ENCODE assay signal across 8 cellular contexts in genomic region chr14:100214768-100215079, GRCh38. TPM values are rescaled to one million over a fixed set of nuclear protein-coding genes. Genes with fewer than 3 reads are reported as not detected.
A peak's percentile ranks its signal among the peaks of the same experiment; 100 is the strongest.
DNase-seq lines count a peak whose midpoint lies in the region; ATAC-seq and TF ChIP-seq lines count a peak whose summit lies in the region.

No MANE protein-coding gene starts in this region.

- DNase-seq in heart right ventricle = no peak
- no peak for DNase-seq in cardiac septum (ENCODE audit: low spot score)
- DNase-seq in adrenal gland = no peak
- DNase-seq in mesenchymal stem cell = peak; percentile 20
- DNase-seq in upper lobe of right lung = no peak
- DNase-seq in HPDE6-E6E7 (ENCODE audit: extremely low spot score) = no peak
- no peak for DNase-seq in NCI-H1436 (lab: John Stamatoyannopoulos, UW)

- no peak overlapping the region for H2BK5ac ChIP-seq in mesenchymal stem cell (ENCODE audit: low read depth, low read length, poor library complexity, severe bottlenecking)

- no peak overlapping the region for H2BK120ac ChIP-seq in mesenchymal stem cell (ENCODE audit: low read depth, low read length)

- H3K23ac ChIP-seq in mesenchymal stem cell (ENCODE audit: low read length in 2 of 2) = no peak overlapping the region

- no peak overlapping the region for H3K14ac ChIP-seq in mesenchymal stem cell (ENCODE audit: low read length in 2 of 2)

- H3K9me3 ChIP-seq in heart right ventricle = no peaks in the 10 kb centered on the region
- H3K9me3 ChIP-seq in adrenal gland (replicated peaks in 1 of 3) = no peaks in the 10 kb centered on the region
- no peaks in the 10 kb centered on the region for H3K9me3 ChIP-seq in mesenchymal stem cell (ENCODE audit: control insufficient read depth, low read length)
- H3K9me3 ChIP-seq in upper lobe of right lung = no peaks in the 10 kb centered on the region

- no peak overlapping the region for H2AFZ ChIP-seq in mesenchymal stem cell (ENCODE audit: low read depth, low read length)

- peak overlapping the region; percentile 67 for H3K4me2 ChIP-seq in mesenchymal stem cell (ENCODE audit: low read length, poor library complexity, severe bottlenecking)

- ATAC-seq in heart right ventricle (no peak), upper lobe of right lung (no peak), GM21360 (IDR thresholded peaks at IDR 0.05; ENCODE audit: unreplicated experiment) (no peak)

- no peak overlapping the region for H2BK12ac ChIP-seq in mesenchymal stem cell (ENCODE audit: low read length in 2 of 2)

- H3K79me1 ChIP-seq in mesenchymal stem cell (replicated peaks; ENCODE audit: low read length, poor library complexity, severe bottlenecking) = peaks cover 33% of the 10 kb centered on the region

- H3K27me3 ChIP-seq in heart right ventricle (no peaks in the 10 kb centered on the region), adrenal gland (no peaks in the 10 kb centered on the region), mesenchymal stem cell (ENCODE audit: control insufficient read depth in 1 of 2, insufficient read depth in 1 of 2, low read length in 2 of 2) (no peaks in the 10 kb centered on the region), upper lobe of right lung (no peaks in the 10 kb centered on the region)

- H3K4ac ChIP-seq in mesenchymal stem cell (ENCODE audit: low read depth in 1 of 2, low read length in 2 of 2) = peak overlapping the region in 1 of 2 experiments; percentile 78

- intact Hi-C loops in heart right ventricle (cut with DNase I) (loop anchor here in 1 of 10 donors (5.0 kb wide), 1 partner anchor 222 kb away; no protein-coding TSS in a partner anchor), cardiac septum (cut with DNase I) (loop anchor here (1.0 kb wide), 1 partner anchor 22 kb away; no protein-coding TSS in a partner anchor), adrenal gland (cut with DNase I) (no loop called here), upper lobe of right lung (cut with DNase I) (no loop called here)

- WGBS in heart right ventricle, 2 donors = 33 to 36% methylated on average over 12 of the region's 12 CpGs
- WGBS in adrenal gland, 4 donors = 25 to 65% (median 25%) methylated on average over 6 to 12 of the region's 12 CpGs
- 47% methylated on average over 12 of the region's 12 CpGs for WGBS in mesenchymal stem cell

- H2AK5ac ChIP-seq in mesenchymal stem cell (ENCODE audit: low read length, severe bottlenecking) = peak overlapping the region; percentile 20

- no peak for TF ChIP-seq POLR2A in adrenal gland (IDR thresholded peaks at IDR 0.05)

- H3K9ac ChIP-seq in mesenchymal stem cell (ENCODE audit: low read length) = peak overlapping the region; percentile 60

- no peak overlapping the region for H4K91ac ChIP-seq in mesenchymal stem cell (ENCODE audit: low read length)

- peak overlapping the region; percentile 52 to 91 (median 74) for H3K4me3 ChIP-seq in heart right ventricle
- H3K4me3 ChIP-seq in adrenal gland = peak overlapping the region in 2 of 4 donors; percentile 55 to 90
- H3K4me3 ChIP-seq in mesenchymal stem cell (ENCODE audit: insufficient read depth in 1 of 2, low read depth in 1 of 2, low read length in 2 of 2) = peak overlapping the region in 1 of 2 experiments; percentile 66
- peak overlapping the region; percentile 96 for H3K4me3 ChIP-seq in upper lobe of right lung

- no peak for TF ChIP-seq CTCF in heart right ventricle (IDR thresholded peaks at IDR 0.05)
- TF ChIP-seq CTCF in adrenal gland (IDR thresholded peaks at IDR 0.05) = no peak
- TF ChIP-seq CTCF in upper lobe of right lung (IDR thresholded peaks at IDR 0.05) = no peak

- H3K4me1 ChIP-seq in heart right ventricle (peaks cover 0 to 19% (median 9%) of the 10 kb centered on the region in 9 donors), adrenal gland (replicated peaks in 1 of 2) (peaks cover 16 to 25% of the 10 kb centered on the region in 2 donors), mesenchymal stem cell (ENCODE audit: control insufficient read depth, insufficient read depth, low read depth, low read length) (peaks cover 16% of the 10 kb centered on the region), upper lobe of right lung (peaks cover 8% of the 10 kb centered on the region)

- peak overlapping the region; percentile 79 for H4K8ac ChIP-seq in mesenchymal stem cell (ENCODE audit: low read length)

- H3K36me3 ChIP-seq in heart right ventricle = no peaks in the 10 kb centered on the region
- H3K36me3 ChIP-seq in adrenal gland (replicated peaks in 1 of 2) = no peaks in the 10 kb centered on the region
- H3K36me3 ChIP-seq in mesenchymal stem cell (ENCODE audit: control insufficient read depth in 1 of 2, insufficient read depth in 2 of 2, low read depth in 1 of 2, low read length in 2 of 2) = no peaks in the 10 kb centered on the region
- H3K36me3 ChIP-seq in upper lobe of right lung = no peaks in the 10 kb centered on the region

- H3K27ac ChIP-seq in heart right ventricle = peak overlapping the region in 9 of 10 donors; percentile 84 to 98 (median 94)
- H3K27ac ChIP-seq in adrenal gland = peak overlapping the region in 4 of 5 donors; percentile 93 to 98 (median 97)
- no peak overlapping the region for H3K27ac ChIP-seq in mesenchymal stem cell (ENCODE audit: low read length, poor library complexity, severe bottlenecking)
- H3K27ac ChIP-seq in upper lobe of right lung = peak overlapping the region; percentile 99

- no peak overlapping the region for H2BK15ac ChIP-seq in mesenchymal stem cell (ENCODE audit: low read depth, poor library complexity, severe bottlenecking)

- H3K18ac ChIP-seq in mesenchymal stem cell (ENCODE audit: low read depth in 1 of 2, low read length in 2 of 2) = peak overlapping the region; percentile 18 to 78

RNA-seq across cellular contexts. Expression of gene YY1, which starts 24.2 kb away (rescaled TPM):
- total RNA-seq in heart right ventricle (10 to 100 TPM; 37.4 to 58.3 (median 48.6) TPM), cardiac septum (44.3 TPM), adrenal gland (10 to 100 TPM; 44.3 to 79.7 (median 57.4) TPM), upper lobe of right lung (69.4 TPM)
- polyA plus RNA-seq in heart right ventricle (10 to 100 TPM; 17.6 to 18.4 TPM), adrenal gland (10 to 100 TPM; 20.1 to 57.3 (median 32.7) TPM)
- polyA plus RNA-seq in mesenchymal stem cell (2013, experiment 1 of 2) = 111 TPM
- polyA plus RNA-seq in mesenchymal stem cell (2013, experiment 2 of 2) = 112 TPM

RNA-seq across cellular contexts. Expression of gene DEGS2, which starts 55.3 kb away (rescaled TPM):
- under 1 TPM in 4 of 10 donors, not detected in 6; 0.04 to 0.20 (median 0.10) TPM for total RNA-seq in heart right ventricle
- polyA plus RNA-seq in heart right ventricle = under 1 TPM in 1 of 2 donors, not detected in 1; 0.10 TPM
- not detected for total RNA-seq in cardiac septum
- total RNA-seq in adrenal gland = under 1 TPM in 6 of 8 donors, not detected in 2; 0.10 to 0.69 (median 0.22) TPM
- under 1 TPM in 2 of 3 donors, not detected in 1; 0.32 to 0.47 TPM for polyA plus RNA-seq in adrenal gland
- polyA plus RNA-seq in mesenchymal stem cell (2013, experiment 1 of 2) = not detected
- not detected for polyA plus RNA-seq in mesenchymal stem cell (2013, experiment 2 of 2)
- total RNA-seq in upper lobe of right lung = 1.7 TPM
